Comparison of ENCODE assay signal across 12 cellular contexts in the genomic region with DNA sequence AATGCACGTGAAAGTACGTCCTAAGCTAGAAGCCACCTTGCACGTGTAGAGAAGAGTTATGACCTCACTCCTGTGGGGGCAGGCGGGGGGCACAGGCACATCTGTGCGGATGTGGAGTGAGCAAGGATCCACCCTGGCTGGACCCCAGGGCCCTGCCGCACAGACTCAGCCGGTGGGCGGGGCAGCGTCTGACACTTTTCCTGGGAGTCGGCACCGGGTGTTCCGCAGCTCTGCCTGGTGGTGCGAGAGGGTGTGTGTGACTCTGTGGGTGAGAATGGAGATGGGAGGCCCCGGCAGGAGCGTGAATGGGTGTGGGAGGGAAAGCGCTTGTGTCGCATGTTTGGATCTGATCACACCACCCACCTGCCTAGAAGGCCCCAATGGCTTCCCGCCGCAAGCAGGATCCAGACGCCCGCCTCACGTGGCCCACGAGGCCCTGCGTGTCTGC. TPM values are rescaled to one million over a fixed set of nuclear protein-coding genes. Genes with fewer than 3 reads are reported as not detected.
DNase-seq lines count a peak whose midpoint lies in the region; ATAC-seq, FAIRE-seq and TF ChIP-seq lines count a peak whose summit lies in the region.
"Had no signal": no experiment of that assay in that cellular context is flagged by ENCODE, and none has a peak within 500 bp of the region (broad histone marks: within the 10 kb centered on the region; RNA-seq: fewer than 3 reads in every experiment).

No MANE protein-coding gene starts in this region.

- no peak overlapping the region for H2BK5ac ChIP-seq in trophoblast cell (ENCODE audit: low read depth, low read length, poor library complexity)

- DNase-seq in GM23338 (ENCODE audit: low spot score) (no peak), K562 (ENCODE audit: extremely low read depth in 1 of 4, low spot score in 3 of 4) (peak; percentile 61 to 78 (median 72)), left lung (no peak), thyroid gland (peak in 1 of 2 donors; percentile 41), trophoblast cell (no peak)
- DNase-seq in activated naive CD4-positive, alpha-beta T cell treated with Interleukin-2 at 50 U/mL for 16 hours = no peak
- no peak for DNase-seq in activated T-cell treated with anti-CD3 and anti-CD28 coated beads, Interleukin-2, amount 50 U/mL, for 4 hours
- DNase-seq: mesenchymal stem cell, NCI-H2081 treated with DMSO at 0.1 percent for 48 hours, T-helper 2 cell had no signal

- H3K27me3 ChIP-seq in GM23338 (ENCODE audit: insufficient read depth) (no peaks in the 10 kb centered on the region), K562 (ENCODE audit: control insufficient read depth in 2 of 2, insufficient read depth in 2 of 2, low read length in 2 of 2) (no peaks in the 10 kb centered on the region), left lung (peaks cover 0 to 42% of the 10 kb centered on the region in 2 donors), thyroid gland (no peaks in the 10 kb centered on the region), trophoblast cell (ENCODE audit: insufficient read depth, low read length) (no peaks in the 10 kb centered on the region)

- no TSS peak for BruUV-seq in K562 (replicated peaks; lab: Mats Ljungman, UMichigan)

- no peaks in the 10 kb centered on the region for H3K36me3 ChIP-seq in GM23338 (ENCODE audit: insufficient read depth)
- H3K36me3 ChIP-seq in K562 (ENCODE audit: control insufficient read depth, insufficient read depth, low read length) = peaks cover 11% of the 10 kb centered on the region; the same call in 1 of the 3 replicates
- H3K36me3 ChIP-seq in left lung = no peaks in the 10 kb centered on the region
- H3K36me3 ChIP-seq in thyroid gland = no peaks in the 10 kb centered on the region
- H3K36me3 ChIP-seq in trophoblast cell (ENCODE audit: control insufficient read depth in 1 of 2, insufficient read depth in 2 of 2, low read length in 2 of 2) = no peaks in the 10 kb centered on the region

- in situ Hi-C loops in K562 (cut with MboI) = no loop called here

- H4K20me1 ChIP-seq in GM23338 (replicated peaks; ENCODE audit: insufficient read depth) (no peaks in the 10 kb centered on the region; the same call in 1 of the 2 replicates), K562 (replicated peaks; ENCODE audit: control insufficient read depth, insufficient read depth, low read length) (no peaks in the 10 kb centered on the region; the same call in 1 of the 2 replicates)

- H3K4me3 ChIP-seq in GM23338 = no peak overlapping the region
- H3K4me3 ChIP-seq in K562 = no peak overlapping the region
- H3K4me3 ChIP-seq in left lung = no peak overlapping the region
- no peak overlapping the region for H3K4me3 ChIP-seq in thyroid gland (replicated peaks in 1 of 3)
- H3K4me3 ChIP-seq in trophoblast cell (ENCODE audit: low read depth, low read length) = no peak overlapping the region

- H3K9ac ChIP-seq in K562 (ENCODE audit: insufficient read depth in 1 of 2, low read depth in 2 of 2, low read length in 2 of 2) = peak overlapping the region; percentile 50 to 89
- H3K9ac ChIP-seq in trophoblast cell (ENCODE audit: low read length) = no peak overlapping the region

- H3F3A ChIP-seq in GM23338 (replicated peaks; ENCODE audit: low read depth) = peaks cover 2% of the 10 kb centered on the region; the same call in 1 of the 2 replicates

- intact Hi-C loops in K562 (cut with micrococcal nuclease) (no loop called here), left lung (cut with DNase I) (no loop called here), thyroid gland (cut with DNase I) (no loop called here)

- H2BK120ac ChIP-seq in trophoblast cell (ENCODE audit: insufficient read depth, low read length, poor library complexity) = no peak overlapping the region

- H3K36me3 Mint-ChIP-seq in GM23338 (ENCODE audit: low read depth) = no peaks in the 10 kb centered on the region
- no peaks in the 10 kb centered on the region for H3K36me3 Mint-ChIP-seq in activated T-cell treated with anti-CD3 and anti-CD28 coated beads, Interleukin-2, amount 50 U/mL, for 4 hours (ENCODE audit: insufficient read depth)
- H3K36me3 Mint-ChIP-seq: CD14-positive monocyte had no signal

- H3K4me2 ChIP-seq in GM23338 = no peak overlapping the region
- H3K4me2 ChIP-seq in K562 (ENCODE audit: insufficient read depth, low read length) = peak overlapping the region; percentile 1; the same call in 1 of the 2 replicates
- H3K4me2 ChIP-seq in trophoblast cell (ENCODE audit: low read length) = no peak overlapping the region

- H3K79me1 ChIP-seq in trophoblast cell (ENCODE audit: low read length) = no peaks in the 10 kb centered on the region

- CTCF ChIA-PET in K562 (lab: Yijun Ruan, JAX; ENCODE audit: low intra/inter-chr PET ratio) = no interaction called here

- H3K4me1 ChIP-seq in GM23338 (ENCODE audit: insufficient read depth) (0 out of 2 replicates have a peak, but pooled peaks cover 3% of the 10 kb centered on the region), K562 (replicated peaks in 1 of 2; ENCODE audit: control insufficient read depth in 2 of 2, insufficient read depth in 2 of 2, low read length in 2 of 2) (peaks cover 36 to 51% of the 10 kb centered on the region in 2 experiments), left lung (peaks cover 0 to 8% of the 10 kb centered on the region in 2 donors), thyroid gland (peaks cover 73 to 79% of the 10 kb centered on the region in 2 donors), trophoblast cell (ENCODE audit: control insufficient read depth in 1 of 2, insufficient read depth in 2 of 2, low read length in 2 of 2) (peaks cover 4 to 6% of the 10 kb centered on the region in 2 experiments)

- no peak overlapping the region for H4K12ac ChIP-seq in trophoblast cell (ENCODE audit: low read depth, low read length)

- TF ChIP-seq CTCF in GM23338 (conservative IDR thresholded peaks at IDR 0.05; ENCODE audit: low read depth in 2 of 2) (no peak), K562 (IDR thresholded peaks at IDR 0.05 in 2 of 3, conservative IDR thresholded peaks at IDR 0.05 in 1 of 3; ENCODE audit: insufficient read depth in 2 of 3, low read depth in 1 of 3, low read length in 3 of 3) (0 out of 6 replicates have a peak, but pooled peaks of 1 of the 3 experiments have one; percentile 4), left lung (IDR thresholded peaks at IDR 0.05) (no peak), thyroid gland (IDR thresholded peaks at IDR 0.05) (no peak)

- H3K27me3 Mint-ChIP-seq in GM23338 (ENCODE audit: insufficient read depth, low read depth, poor library complexity) = peaks cover 4% of the 10 kb centered on the region
- peaks cover 28% of the 10 kb centered on the region for H3K27me3 Mint-ChIP-seq in activated T-cell treated with anti-CD3 and anti-CD28 coated beads, Interleukin-2, amount 50 U/mL, for 4 hours (ENCODE audit: low read depth)

- POLR2A ChIA-PET in K562 (lab: Yijun Ruan, JAX) = interaction anchor here (0.6 to 4.8 kb wide), 5 partner anchors 8 to 20 kb away, joined by 3 to 23 read pairs (median 5); no protein-coding TSS in a partner anchor

- no peak overlapping the region for H3K27ac Mint-ChIP-seq in GM23338
- H3K27ac Mint-ChIP-seq: CD14-positive monocyte had no signal

- H3K9me1 ChIP-seq in K562 (ENCODE audit: control insufficient read depth, insufficient read depth, low read length) = no peaks in the 10 kb centered on the region

- no peak overlapping the region for H3K14ac ChIP-seq in trophoblast cell (ENCODE audit: low read length)

- H3K9me3 Mint-ChIP-seq in GM23338 = no peaks in the 10 kb centered on the region
- H3K9me3 Mint-ChIP-seq in activated T-cell treated with anti-CD3 and anti-CD28 coated beads, Interleukin-2, amount 50 U/mL, for 4 hours = no peaks in the 10 kb centered on the region
- H3K9me3 Mint-ChIP-seq: CD14-positive monocyte had no signal

- H2AK5ac ChIP-seq in trophoblast cell (ENCODE audit: low read length) = no peak overlapping the region

- H2BK12ac ChIP-seq in trophoblast cell (ENCODE audit: low read length) = no peak overlapping the region

- peaks cover 16% of the 10 kb centered on the region for H3K4me1 Mint-ChIP-seq in GM23338
- H3K4me1 Mint-ChIP-seq in activated T-cell treated with anti-CD3 and anti-CD28 coated beads, Interleukin-2, amount 50 U/mL, for 4 hours (ENCODE audit: low read depth) = peaks cover 4% of the 10 kb centered on the region
- H3K4me1 Mint-ChIP-seq: CD14-positive monocyte had no signal

- no peak for TF ChIP-seq RAD21 in K562 (CRISPR knock-in tag; conservative IDR thresholded peaks at IDR 0.05 in 1 of 2, IDR thresholded peaks at IDR 0.05 in 1 of 2)

- H4K8ac ChIP-seq in trophoblast cell (ENCODE audit: low read depth, low read length) = no peak overlapping the region

- H3K4me3 Mint-ChIP-seq in GM23338 = no peak overlapping the region
- no peak overlapping the region for H3K4me3 Mint-ChIP-seq in activated T-cell treated with anti-CD3 and anti-CD28 coated beads, Interleukin-2, amount 50 U/mL, for 4 hours
- H3K4me3 Mint-ChIP-seq: CD14-positive monocyte had no signal

- H2AFZ ChIP-seq in GM23338 (no peak overlapping the region), K562 (ENCODE audit: low read depth, low read length) (peak overlapping the region; percentile 50), trophoblast cell (ENCODE audit: insufficient read depth, low read length, poor library complexity) (no peak overlapping the region)

- H4K91ac ChIP-seq in trophoblast cell (ENCODE audit: low read depth, low read length) = no peak overlapping the region

- H3K79me2 ChIP-seq in GM23338 (replicated peaks; ENCODE audit: insufficient read depth) = no peaks in the 10 kb centered on the region
- peaks cover 2% of the 10 kb centered on the region; the same call in 1 of the 3 replicates for H3K79me2 ChIP-seq in K562 (ENCODE audit: control insufficient read depth, insufficient read depth, low read length)
- no peaks in the 10 kb centered on the region for H3K79me2 ChIP-seq in trophoblast cell (ENCODE audit: control insufficient read depth, insufficient read depth, low read length, poor library complexity)

- no peaks in the 10 kb centered on the region for H3K9me3 ChIP-seq in K562 (replicated peaks; ENCODE audit: control insufficient read depth, insufficient read depth, low read depth, low read length)
- H3K9me3 ChIP-seq in left lung = no peaks in the 10 kb centered on the region
- H3K9me3 ChIP-seq in thyroid gland = no peaks in the 10 kb centered on the region
- H3K9me3 ChIP-seq in trophoblast cell (ENCODE audit: insufficient read depth, low read depth, low read length) = peaks cover 6% of the 10 kb centered on the region

- no peak for TF ChIP-seq EP300 in K562 (IDR thresholded peaks at IDR 0.05; ENCODE audit: low read length)

- 30% methylated on average over 24 of the region's 24 CpGs for WGBS in K562 (ENCODE audit: insufficient coverage, low coverage, missing lambda C conversion rate)
- 48 to 56% methylated on average over 23 to 24 of the region's 24 CpGs for WGBS in thyroid gland, 2 donors
- WGBS in trophoblast cell (ENCODE audit: extremely low coverage, insufficient coverage, insufficient read length) = no CpG with 5 or more reads among the region's 24 CpGs

- H3K4ac ChIP-seq in trophoblast cell (ENCODE audit: low read depth, low read length) = no peak overlapping the region

- no peak for FAIRE-seq in K562 (lab: Jason Lieb, UNC)
- FAIRE-seq: GM12892 had no signal

- H3K23ac ChIP-seq in trophoblast cell (ENCODE audit: low read length) = no peak overlapping the region

- H3K9me2 ChIP-seq in GM23338 (ENCODE audit: insufficient read depth) = no peaks in the 10 kb centered on the region

- no peak overlapping the region for H3K18ac ChIP-seq in trophoblast cell (ENCODE audit: low read length)

- TF ChIP-seq POLR2A in K562 (conservative IDR thresholded peaks at IDR 0.05) (no peak), thyroid gland (IDR thresholded peaks at IDR 0.05) (no peak)

- ATAC-seq in GM23338 (peak; percentile 56), K562 (peak; percentile 53), left lung (peak; percentile 9)
- no peak for ATAC-seq in activated T-cell treated with anti-CD3 and anti-CD28 coated beads, Interleukin-2, amount 50 U/mL, for 4 hours

- H3K27ac ChIP-seq in GM23338 (ENCODE audit: low read depth) (0 out of 2 replicates have a peak overlapping the region, but pooled peaks have one; percentile 9), K562 (ENCODE audit: extremely low read depth, low read depth, low read length) (peak overlapping the region; percentile 78; the same call in 2 of the 3 replicates), left lung (peak overlapping the region in 1 of 2 donors; percentile 83), thyroid gland (peak overlapping the region; percentile 91 to 99 (median 96)), trophoblast cell (ENCODE audit: low read depth, low read length) (no peak overlapping the region)

RNA-seq across cellular contexts. Expression of a gene that starts 29.5 kb away (rescaled TPM):
- total RNA-seq in GM23338 (2014; rRNA removed; shearing (Covaris generic)) = 5.9 and 6.6 TPM in 2 replicates
- 4.3 and 5.0 TPM in 2 replicates for polyA plus RNA-seq in GM23338 (2016; fragmentation: Nextera tagmentation; extraction: Ambion mirVana)
- 41.9 and 97.0 TPM in 2 replicates for total RNA-seq in K562 (2011; cell fraction: chromatin; rRNA removed; ENCODE audit: low replicate concordance)
- total RNA-seq in K562 (2011; cell fraction: nucleolus; rRNA removed) = 41.8 and 44.9 TPM in 2 replicates
- 34.0 and 35.7 TPM in 2 replicates for total RNA-seq in K562 (2011; cell fraction: nucleoplasm; rRNA removed)
- 19.2 and 28.0 TPM in 2 replicates for total RNA-seq in K562 (2014; rRNA removed)
- total RNA-seq in K562 (2014; rRNA removed; fragmentation: Illumina TruSeq; extraction: Trizol) = 7.0 and 7.3 TPM in 2 replicates
- 9.5 and 9.7 TPM in 2 replicates for total RNA-seq in K562 (2015; rRNA removed; fragmentation: Illumina TruSeq; extraction: Trizol)
- 30.2 and 31.0 TPM in 2 replicates for total RNA-seq in K562 (2021)
- 30.2 and 36.0 TPM in 2 replicates for polyA plus RNA-seq in K562 (2011; rRNA removed)
- 27.3 and 36.3 TPM in 2 replicates for polyA plus RNA-seq in K562 (2011; cell fraction: cytosol; rRNA removed)
- polyA plus RNA-seq in K562 (2011; cell fraction: nucleus; rRNA removed) = 68.0 and 110 TPM in 2 replicates
- 23.3 and 41.5 TPM in 2 replicates for polyA plus RNA-seq in K562 (2012)
- 23.5 and 26.5 TPM in 2 replicates for polyA plus RNA-seq in K562 (2014; fragmentation: Illumina TruSeq; extraction: Trizol)
- under 1 TPM; 0.29 to 0.51 TPM for polyA plus RNA-seq in K562 (2014; fragmentation: Nextera tagmentation; extraction: Ambion mirVana)
- polyA plus RNA-seq in K562 (2014; rRNA removed) = 21.7 and 22.3 TPM in 2 replicates
- polyA minus RNA-seq in K562 (2011; rRNA and poly(A)+ RNA removed) = 25.4 and 27.5 TPM in 2 replicates
- 22.4 and 26.1 TPM in 2 replicates for polyA minus RNA-seq in K562 (2011; cell fraction: cytosol; rRNA and poly(A)+ RNA removed)
- 26.9 and 27.0 TPM in 2 replicates for polyA minus RNA-seq in K562 (2011; cell fraction: nucleus; rRNA and poly(A)+ RNA removed)
- 10 to 100 TPM; 20.7 to 44.2 TPM for total RNA-seq in left lung
- 100 to 1,000 TPM; 256 to 588 (median 506) TPM for total RNA-seq in thyroid gland
- polyA plus RNA-seq in trophoblast cell (2013) = 2.7 and 3.0 TPM in 2 replicates
- 1 to 10 TPM in 2 of 3 donors, under 1 TPM in 1; 0.46 to 1.4 (median 1.2) TPM for total RNA-seq in activated T-cell treated with anti-CD3 and anti-CD28 coated beads, Interleukin-2, amount 50 U/mL, for 4 hours
- polyA plus RNA-seq: CD14-positive monocyte had no signal

Comparison
In these comparisons a context has a peak if more than half of its experiments do, and no peak if none do; other contexts are left out.
1. ATAC-seq: peak in GM23338 (single experiment), K562 (single experiment) and left lung (single experiment); none in activated T-cell treated with anti-CD3 and anti-CD28 coated beads, Interleukin-2, amount 50 U/mL, for 4 hours (0 of 2).
2. DNase-seq: peak in K562 (4 of 4); none in GM23338 (single experiment), left lung (0 of 2), activated naive CD4-positive, alpha-beta T cell treated with Interleukin-2 at 50 U/mL for 16 hours (single experiment), trophoblast cell (0 of 2) and activated T-cell treated with anti-CD3 and anti-CD28 coated beads, Interleukin-2, amount 50 U/mL, for 4 hours (single experiment).